26 cellular contexts compared by ENCODE assay signal in the genomic region with DNA sequence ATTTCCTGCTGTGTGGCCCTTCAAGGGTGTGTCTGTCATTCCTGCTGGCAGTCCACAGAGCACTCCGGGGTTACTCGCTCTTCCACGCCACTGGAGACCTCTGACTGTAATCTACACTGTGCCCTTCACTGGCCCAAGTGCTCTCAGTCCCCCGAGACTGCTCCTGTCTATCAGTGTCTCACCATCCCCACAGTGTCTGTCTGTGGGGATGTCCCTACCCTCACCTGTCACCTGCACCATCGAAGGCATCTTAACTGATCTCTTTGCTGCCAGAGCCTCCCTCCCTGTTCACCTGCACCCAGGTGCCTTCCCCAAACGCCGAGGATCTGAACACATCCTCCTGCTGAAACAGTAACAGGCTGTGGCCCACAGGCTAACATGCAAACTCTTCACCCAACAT.
DNase-seq lines count a peak whose midpoint lies in the region; ATAC-seq, FAIRE-seq and TF ChIP-seq lines count a peak whose summit lies in the region.
"Had no signal": no experiment of that assay in that cellular context is flagged by ENCODE, and none has a peak within 500 bp of the region (broad histone marks: within the 10 kb centered on the region; RNA-seq: fewer than 3 reads in every experiment).

No MANE protein-coding gene starts in this region.

- no peak overlapping the region for H3K4me3 ChIP-seq in kidney (ENCODE audit: low read length in 2 of 2)
- H3K4me3 ChIP-seq in spleen: no peak overlapping the region
- no peak overlapping the region for H3K4me3 ChIP-seq in A673 (ENCODE audit: low read depth, low read length, poor library complexity, severe bottlenecking)
- H3K4me3 ChIP-seq: A549, SJCRH30 had no signal

- POLR2A ChIA-PET in HEK293T (lab: Yijun Ruan, JAX): no interaction called here
- POLR2A ChIA-PET in A673 (lab: Charles Lee; ENCODE audit: low non-redundant PET): no interaction called here

- H3K9me3 ChIP-seq in kidney (ENCODE audit: control insufficient read depth in 1 of 2, low read length in 2 of 2): no peaks in the 10 kb centered on the region
- H3K9me3 ChIP-seq in spleen: peaks cover 0 to 24% (median 16%) of the 10 kb centered on the region in 8 donors
- H3K9me3 ChIP-seq in A673 (ENCODE audit: low read depth, low read length, poor library complexity, severe bottlenecking): no peaks in the 10 kb centered on the region
- H3K9me3 ChIP-seq: A549, SJCRH30 had no signal

- H3K4me1 ChIP-seq in kidney (ENCODE audit: control insufficient read depth in 1 of 2, insufficient read depth in 1 of 2, low read depth in 1 of 2, low read length in 2 of 2) (no peaks in the 10 kb centered on the region), spleen (no peaks in the 10 kb centered on the region), A673 (ENCODE audit: insufficient read depth, low read length, poor library complexity, severe bottlenecking) (no peaks in the 10 kb centered on the region)
- H3K4me1 ChIP-seq: A549, SJCRH30 had no signal

- intact Hi-C loops in kidney (cut with DNase I) (no loop called here), spleen (cut with DNase I; ENCODE audit: low total_unique reads) (no loop called here), A673 (cut with micrococcal nuclease; ENCODE audit: unreplicated experiment) (no loop called here)

- H3K36me3 ChIP-seq in kidney (ENCODE audit: control insufficient read depth in 1 of 2, insufficient read depth in 2 of 2, low read length in 2 of 2) (no peaks in the 10 kb centered on the region), spleen (no peaks in the 10 kb centered on the region), A673 (ENCODE audit: insufficient read depth, low read length, poor library complexity, severe bottlenecking) (no peaks in the 10 kb centered on the region)
- H3K36me3 ChIP-seq: SJCRH30 had no signal

- CTCF ChIA-PET in HEK293T (lab: Yijun Ruan, JAX) (no interaction called here), A673 (lab: Charles Lee) (no interaction called here)

- no peak overlapping the region for H3K9ac ChIP-seq in kidney (ENCODE audit: low read length in 2 of 2)

- H3K27ac ChIP-seq in kidney (ENCODE audit: low read depth in 2 of 2, low read length in 2 of 2) (no peak overlapping the region), spleen (no peak overlapping the region), A673 (ENCODE audit: low read depth, low read length, poor library complexity, severe bottlenecking) (no peak overlapping the region)
- H3K27ac ChIP-seq: A549, SJCRH30 had no signal

- no peak for ATAC-seq in GM21619 (IDR thresholded peaks at IDR 0.05; ENCODE audit: unreplicated experiment)
- no peak for ATAC-seq in GM21737 (IDR thresholded peaks at IDR 0.05; ENCODE audit: unreplicated experiment)
- ATAC-seq: A549, HepG2, PC-3, SK-N-SH treated with all-trans-retinoic acid at 6 μM for 48 hours had no signal

- no peak for TF ChIP-seq POLR2A in spleen (IDR thresholded peaks at IDR 0.05)

- no TSS peak for BruUV-seq in A673 (replicated peaks; lab: Mats Ljungman, UMichigan)

- in situ Hi-C loops in GM13976 (cut with MboI; ENCODE audit: low sequenced_read_pairs, unreplicated experiment): no loop called here

- 72 to 78% (median 73%) methylated on average over 7 of the region's 7 CpGs for WGBS in spleen, 5 donors

- DNase-seq in GM13976 (ENCODE audit: low spot score): peak; percentile 4
- peak; percentile 17 for DNase-seq in HEK293T (ENCODE audit: extremely low spot score)
- peak; percentile 19 for DNase-seq in kidney
- peak; percentile 24 for DNase-seq in spleen
- DNase-seq in A673 (ENCODE audit: low spot score): no peak
- DNase-seq: C1 segment of cervical spinal cord; CD4-positive, alpha-beta memory T cell; COR-L47; DMS53; HFFc6; Kasumi-1; NCI-H1092 treated with DMSO at 0.1 percent for 48 hours; NCI-H1436; NCI-H187; NCI-H2171 treated with DMSO at 0.1 percent for 48 hours; NCI-H345; NCI-H510A treated with DMSO at 0.1 percent for 48 hours; NCI-H774; PC-3; SJCRH30 had no signal

- TF ChIP-seq CTCF in GM13976 (IDR thresholded peaks at IDR 0.05; ENCODE audit: borderline replicate concordance, control extremely low read depth, extremely low read depth, insufficient read depth, missing control alignments): no peak
- no peak for TF ChIP-seq CTCF in kidney (IDR thresholded peaks at IDR 0.05; ENCODE audit: borderline replicate concordance, extremely low read depth, insufficient read depth)
- TF ChIP-seq CTCF in spleen (IDR thresholded peaks at IDR 0.05 in 8 of 11, conservative IDR thresholded peaks at IDR 0.05 in 3 of 11): no peak
- no peak for TF ChIP-seq CTCF in A673 (conservative IDR thresholded peaks at IDR 0.05; ENCODE audit: low read depth, low read length)

- H3K27me3 ChIP-seq in spleen (replicated peaks in 1 of 7) (peaks cover 0 to 59% (median 12%) of the 10 kb centered on the region in 7 donors), A673 (replicated peaks; ENCODE audit: insufficient read depth, low read depth, low read length, poor library complexity) (no peaks in the 10 kb centered on the region)
- H3K27me3 ChIP-seq: SJCRH30 had no signal

- no peak for FAIRE-seq in kidney (lab: Jason Lieb, UNC)
- FAIRE-seq: A549, H54, HepG2 had no signal

TF ChIP-seq in HEK293T, 16 proteins besides CTCF, POLR2A, EP300 and RAD21:
- TF ChIP-seq BHLHE40 (IDR thresholded peaks at IDR 0.05; ENCODE audit: borderline replicate concordance) (no peak), SUZ12 (IDR thresholded peaks at IDR 0.05) (no peak), ELF4 (IDR thresholded peaks at IDR 0.05) (no peak), HDGF (IDR thresholded peaks at IDR 0.05; ENCODE audit: borderline replicate concordance) (no peak), L3MBTL2 (conservative IDR thresholded peaks at IDR 0.05) (no peak), FOXK2 (IDR thresholded peaks at IDR 0.05) (no peak), TARDBP (IDR thresholded peaks at IDR 0.05) (no peak), FOXM1 (IDR thresholded peaks at IDR 0.05; ENCODE audit: borderline replicate concordance) (no peak), CTBP1 (IDR thresholded peaks at IDR 0.05; ENCODE audit: borderline replicate concordance) (no peak), ARNT (IDR thresholded peaks at IDR 0.05) (no peak), LEF1 (IDR thresholded peaks at IDR 0.05; ENCODE audit: borderline replicate concordance) (no peak), ZNF384 (IDR thresholded peaks at IDR 0.05) (no peak), SP1 (IDR thresholded peaks at IDR 0.05) (no peak), NFRKB (IDR thresholded peaks at IDR 0.05) (no peak), FOXA1 (IDR thresholded peaks at IDR 0.05) (no peak)
- TF ChIP-seq, protein P1, sequence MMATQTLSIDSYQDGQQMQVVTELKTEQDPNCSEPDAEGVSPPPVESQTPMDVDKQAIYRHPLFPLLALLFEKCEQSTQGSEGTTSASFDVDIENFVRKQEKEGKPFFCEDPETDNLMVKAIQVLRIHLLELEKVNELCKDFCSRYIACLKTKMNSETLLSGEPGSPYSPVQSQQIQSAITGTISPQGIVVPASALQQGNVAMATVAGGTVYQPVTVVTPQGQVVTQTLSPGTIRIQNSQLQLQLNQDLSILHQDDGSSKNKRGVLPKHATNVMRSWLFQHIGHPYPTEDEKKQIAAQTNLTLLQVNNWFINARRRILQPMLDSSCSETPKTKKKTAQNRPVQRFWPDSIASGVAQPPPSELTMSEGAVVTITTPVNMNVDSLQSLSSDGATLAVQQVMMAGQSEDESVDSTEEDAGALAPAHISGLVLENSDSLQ (IDR thresholded peaks at IDR 0.05): no peak
